In genomic region chr12:101696477-101697196, GRCh38 we compare ENCODE assay signal across 8 cellular contexts. TPM values are rescaled to one million over a fixed set of nuclear protein-coding genes. Genes with fewer than 3 reads are reported as not detected.
DNase-seq lines count a peak whose midpoint lies in the region; ATAC-seq and TF ChIP-seq lines count a peak whose summit lies in the region.

No MANE protein-coding gene starts in this region.

- ATAC-seq in HG03460 (IDR thresholded peaks at IDR 0.05; ENCODE audit: unreplicated experiment) (peak; percentile 18), aorta (ENCODE audit: low FRiP score) (peak; percentile 15), HG03457 (IDR thresholded peaks at IDR 0.05; ENCODE audit: unreplicated experiment) (no peak)

- 8 to 12% methylated on average over 15 of the region's 15 CpGs for WGBS in aorta, 2 donors

- TF ChIP-seq CTCF in endothelial cell (IDR thresholded peaks at IDR 0.05; ENCODE audit: unreplicated experiment) = no peak

- H3K4me3 Mint-ChIP-seq in T-helper 2 cell treated with Interferon-gamma antibody and Interleukin-4, amounts not matched to agents 5 μg/mL and 100 μg/mL, for 36 hours = peak overlapping the region; percentile 85
- H3K4me3 Mint-ChIP-seq in endothelial cell (ENCODE audit: unreplicated experiment) = peak overlapping the region; percentile 91

- H3K36me3 ChIP-seq in mucosa of rectum (ENCODE audit: control insufficient read depth in 2 of 2, insufficient read depth in 2 of 2, low read length in 2 of 2) (no peaks in the 10 kb centered on the region), aorta (ENCODE audit: control insufficient read depth in 1 of 2, insufficient read depth in 2 of 2, low read length in 1 of 2) (no peaks in the 10 kb centered on the region)

- H3K9me3 Mint-ChIP-seq in T-helper 2 cell treated with Interferon-gamma antibody and Interleukin-4, amounts not matched to agents 5 μg/mL and 100 μg/mL, for 36 hours = no peaks in the 10 kb centered on the region
- no peaks in the 10 kb centered on the region for H3K9me3 Mint-ChIP-seq in endothelial cell (ENCODE audit: unreplicated experiment)

- H3K9ac ChIP-seq in mucosa of rectum (ENCODE audit: low read depth in 1 of 2, low read length in 2 of 2) = peak overlapping the region; percentile 85 to 96

- peaks cover 24% of the 10 kb centered on the region for H3K4me1 Mint-ChIP-seq in T-helper 2 cell treated with Interferon-gamma antibody and Interleukin-4, amounts not matched to agents 5 μg/mL and 100 μg/mL, for 36 hours (ENCODE audit: low read depth)
- peaks cover 5% of the 10 kb centered on the region for H3K4me1 Mint-ChIP-seq in endothelial cell (ENCODE audit: unreplicated experiment)

- H3K27me3 ChIP-seq in mucosa of rectum (ENCODE audit: control insufficient read depth in 2 of 2, insufficient read depth in 2 of 2, low read length in 2 of 2) = no peaks in the 10 kb centered on the region
- no peaks in the 10 kb centered on the region for H3K27me3 ChIP-seq in aorta (ENCODE audit: control insufficient read depth in 1 of 2, insufficient read depth in 2 of 2, low read length in 1 of 2)

- H3K27ac ChIP-seq in mucosa of rectum (ENCODE audit: low read depth in 2 of 2, low read length in 2 of 2) (peak overlapping the region; percentile 87 to 93), aorta (ENCODE audit: low read depth in 1 of 2, low read length in 2 of 2) (peak overlapping the region in 1 of 2 donors; percentile 64)

- H3K4me3 ChIP-seq in mucosa of rectum (ENCODE audit: low read length in 2 of 2) = peak overlapping the region; percentile 91 to 93
- H3K4me3 ChIP-seq in aorta (ENCODE audit: low read length in 2 of 2) = peak overlapping the region; percentile 52 to 68

- H3K4me1 ChIP-seq in mucosa of rectum (ENCODE audit: control insufficient read depth in 2 of 2, insufficient read depth in 2 of 2, low read length in 2 of 2) (peaks cover 14 to 22% of the 10 kb centered on the region in 2 donors), aorta (ENCODE audit: control insufficient read depth in 1 of 2, insufficient read depth in 2 of 2, low read length in 2 of 2) (no peaks in the 10 kb centered on the region)

- H3K27ac Mint-ChIP-seq in T-helper 2 cell treated with Interferon-gamma antibody and Interleukin-4, amounts not matched to agents 5 μg/mL and 100 μg/mL, for 36 hours = peak overlapping the region; percentile 62
- no peak overlapping the region for H3K27ac Mint-ChIP-seq in endothelial cell (ENCODE audit: unreplicated experiment)

- intact Hi-C loops in aorta (cut with DNase I) = no loop called here

- peaks cover 8% of the 10 kb centered on the region for H3K27me3 Mint-ChIP-seq in T-helper 2 cell treated with Interferon-gamma antibody and Interleukin-4, amounts not matched to agents 5 μg/mL and 100 μg/mL, for 36 hours (ENCODE audit: low read depth)
- peaks cover 7% of the 10 kb centered on the region for H3K27me3 Mint-ChIP-seq in endothelial cell (ENCODE audit: unreplicated experiment)

- H3K9me3 ChIP-seq in mucosa of rectum (ENCODE audit: control insufficient read depth in 2 of 2, low read length in 2 of 2) (no peaks in the 10 kb centered on the region), aorta (ENCODE audit: control insufficient read depth, low read length) (no peaks in the 10 kb centered on the region)

- DNase-seq in activated T-cell treated with anti-CD3 and anti-CD28 coated beads, Interleukin-2, amount 50 U/mL, for 1 hour = peak; percentile 26
- DNase-seq in activated T-cell treated with anti-CD3 and anti-CD28 coated beads for 4 hours (no peak), endothelial cell (ENCODE audit: low spot score) (no peak), aorta (peak; percentile 56 to 74)
- DNase-seq in T-helper 2 cell treated with Interferon-gamma antibody and Interleukin-4, amounts not matched to agents 5 μg/mL and 100 μg/mL, for 36 hours (ENCODE audit: low spot score) = no peak

- no peaks in the 10 kb centered on the region for H3K36me3 Mint-ChIP-seq in T-helper 2 cell treated with Interferon-gamma antibody and Interleukin-4, amounts not matched to agents 5 μg/mL and 100 μg/mL, for 36 hours (ENCODE audit: low read depth)
- H3K36me3 Mint-ChIP-seq in endothelial cell (ENCODE audit: low read depth, unreplicated experiment) = no peaks in the 10 kb centered on the region

RNA-seq across cellular contexts. Expression of gene CHPT1, which starts 0.8 kb away (rescaled TPM):
- 6.2 TPM for total RNA-seq in endothelial cell (ENCODE audit: unreplicated experiment)
- 10 to 100 TPM; 41.8 to 49.9 TPM for total RNA-seq in aorta
- polyA plus RNA-seq in aorta = 10 to 100 TPM; 34.1 to 83.8 TPM

RNA-seq across cellular contexts. Expression of gene SYCP3, which starts 42.6 kb away (rescaled TPM):
- total RNA-seq in endothelial cell (ENCODE audit: unreplicated experiment) (not detected), aorta (under 1 TPM; 0.48 to 0.65 TPM)
- under 1 TPM in 1 of 2 donors, not detected in 1; 0.03 TPM for polyA plus RNA-seq in aorta

Comparison
In these comparisons a context has a peak if more than half of its experiments do, and no peak if none do; other contexts are left out.
1. DNase-seq: peak in activated T-cell treated with anti-CD3 and anti-CD28 coated beads, Interleukin-2, amount 50 U/mL, for 1 hour (single experiment) and aorta (2 of 2); none in activated T-cell treated with anti-CD3 and anti-CD28 coated beads for 4 hours (single experiment), T-helper 2 cell treated with Interferon-gamma antibody and Interleukin-4, amounts not matched to agents 5 μg/mL and 100 μg/mL, for 36 hours (single experiment) and endothelial cell (single experiment).